Comparison of ENCODE assay signal across 9 cellular contexts in the genomic region with DNA sequence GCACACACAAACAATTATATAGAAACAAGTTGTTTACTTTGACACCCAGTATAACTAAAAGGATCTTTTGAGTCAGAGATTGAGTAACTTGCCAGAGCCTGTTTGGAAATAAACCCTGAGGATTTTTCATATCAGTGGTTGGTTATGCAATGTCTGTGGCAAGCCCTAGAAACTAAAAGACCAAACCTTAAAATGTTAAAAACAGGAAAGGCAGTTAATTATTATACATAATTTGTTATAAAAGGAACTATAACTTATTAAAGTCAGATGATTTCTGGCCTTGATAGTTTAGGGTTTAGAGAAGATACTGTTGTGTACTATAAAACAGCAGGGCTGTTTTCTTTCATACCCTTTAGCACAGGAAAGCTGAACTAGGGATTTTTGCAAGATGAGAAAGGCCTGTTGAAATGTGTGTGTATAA. TPM values are rescaled to one million over a fixed set of nuclear protein-coding genes. Genes with fewer than 3 reads are reported as not detected.
DNase-seq lines count a peak whose midpoint lies in the region; ATAC-seq and TF ChIP-seq lines count a peak whose summit lies in the region.
"Had no signal": no experiment of that assay in that cellular context is flagged by ENCODE, and none has a peak within 500 bp of the region (broad histone marks: within the 10 kb centered on the region; RNA-seq: fewer than 3 reads in every experiment).

No MANE protein-coding gene starts in this region.

- H3K27me3 ChIP-seq in mammary epithelial cell (ENCODE audit: insufficient read depth, low read length) (no peaks in the 10 kb centered on the region), neuronal stem cell (ENCODE audit: control insufficient read depth in 3 of 3, insufficient read depth in 3 of 3, low read depth in 1 of 3, low read length in 3 of 3) (no peaks in the 10 kb centered on the region)

- peaks cover 11% of the 10 kb centered on the region for H3K79me2 ChIP-seq in mammary epithelial cell (ENCODE audit: insufficient read depth, low read length)

- H2BK120ac ChIP-seq in neuronal stem cell (ENCODE audit: low read depth, low read length), result no peak overlapping the region

- CTCF ChIA-PET in mammary epithelial cell (lab: Charles Lee; ENCODE audit: low non-redundant PET) (no interaction called here), Calu3 (lab: Charles Lee) (no interaction called here)

- peaks cover 12% of the 10 kb centered on the region for H3K36me3 Mint-ChIP-seq in natural killer cell treated with Interleukin-12 subunit alpha and Interleukin-12 subunit beta and Interleukin-15 and Interleukin-18, amount 100 ng/mL, for 72 hours
- H3K36me3 Mint-ChIP-seq in natural killer cell, result no peaks in the 10 kb centered on the region
- peaks cover under 1% of the 10 kb centered on the region for H3K36me3 Mint-ChIP-seq in Calu3 (ENCODE audit: insufficient read depth, unreplicated experiment)

- dilution Hi-C loops in mammary epithelial cell (cut with HindIII; ENCODE audit: low sequenced_read_pairs), result no loop called here

- H3K14ac ChIP-seq in neuronal stem cell (ENCODE audit: low read length), result no peak overlapping the region

- H3K9me3 ChIP-seq in mammary epithelial cell (replicated peaks; ENCODE audit: insufficient read depth, low read length), result no peaks in the 10 kb centered on the region
- peaks cover 0 to 3% of the 10 kb centered on the region in 2 donors for H3K9me3 ChIP-seq in neuronal stem cell (replicated peaks in 1 of 2; ENCODE audit: control insufficient read depth in 2 of 2, insufficient read depth in 1 of 2, low read depth in 1 of 2, low read length in 2 of 2)

- H3K9ac ChIP-seq in mammary epithelial cell (ENCODE audit: insufficient read depth, low read length) (no peak overlapping the region), neuronal stem cell (ENCODE audit: low read depth, low read length, poor library complexity) (no peak overlapping the region)

- H4K91ac ChIP-seq in neuronal stem cell (ENCODE audit: low read depth, low read length, poor library complexity), result no peak overlapping the region

- H3K4me3 Mint-ChIP-seq in natural killer cell treated with Interleukin-12 subunit alpha and Interleukin-12 subunit beta and Interleukin-15 and Interleukin-18, amount 100 ng/mL, for 72 hours, result peak overlapping the region; percentile 36
- no peak overlapping the region for H3K4me3 Mint-ChIP-seq in natural killer cell
- no peak overlapping the region for H3K4me3 Mint-ChIP-seq in Calu3 (ENCODE audit: low read depth, unreplicated experiment)

- H3K23ac ChIP-seq in neuronal stem cell (ENCODE audit: low read depth, low read length, poor library complexity), result no peak overlapping the region

- DNase-seq in natural killer cell treated with Interleukin-12 subunit alpha and Interleukin-12 subunit beta and Interleukin-15 and Interleukin-18, amount 100 ng/mL, for 72 hours (ENCODE audit: low spot score), result no peak
- DNase-seq in natural killer cell (no peak), mammary epithelial cell (peak; percentile 82), kidney tubule cell (ENCODE audit: low spot score) (peak; percentile 43), GM10266 (ENCODE audit: extremely low spot score) (no peak), GDM1 (lab: John Stamatoyannopoulos, UW) (no peak), neuronal stem cell (ENCODE audit: low spot score) (no peak), Calu3 (no peak)

- H2AFZ ChIP-seq in mammary epithelial cell (ENCODE audit: low read depth, low read length) (no peak overlapping the region), neuronal stem cell (ENCODE audit: low read length) (no peak overlapping the region)

- no peaks in the 10 kb centered on the region for H4K20me1 ChIP-seq in mammary epithelial cell (ENCODE audit: insufficient read depth, low read length)

- TF ChIP-seq CTCF in natural killer cell (IDR thresholded peaks at IDR 0.05) (no peak), mammary epithelial cell (conservative IDR thresholded peaks at IDR 0.05 in 1 of 2, IDR thresholded peaks at IDR 0.05 in 1 of 2; ENCODE audit: extremely low read depth in 1 of 2, insufficient read depth in 1 of 2, low read depth in 1 of 2, low read length in 2 of 2) (no peak), GM10266 (IDR thresholded peaks at IDR 0.05; ENCODE audit: control insufficient read depth, insufficient read depth, low read depth, missing control alignments) (no peak), Calu3 (IDR thresholded peaks at IDR 0.05; ENCODE audit: unreplicated experiment) (no peak)

- H3K4me1 Mint-ChIP-seq in natural killer cell treated with Interleukin-12 subunit alpha and Interleukin-12 subunit beta and Interleukin-15 and Interleukin-18, amount 100 ng/mL, for 72 hours (ENCODE audit: low read depth in 2 of 2), result peaks cover 6 to 16% of the 10 kb centered on the region in 2 donors
- H3K4me1 Mint-ChIP-seq in natural killer cell, result no peaks in the 10 kb centered on the region
- no peaks in the 10 kb centered on the region for H3K4me1 Mint-ChIP-seq in Calu3 (ENCODE audit: low read depth, unreplicated experiment)

- no peak overlapping the region for H2BK15ac ChIP-seq in neuronal stem cell (ENCODE audit: low read length)

- intact Hi-C loops in natural killer cell (cut with micrococcal nuclease), result no loop called here
- intact Hi-C loops in mammary epithelial cell (cut with micrococcal nuclease), result no loop called here
- intact Hi-C loops in Calu3 (cut with micrococcal nuclease; ENCODE audit: unreplicated experiment), result no loop called here

- H3K4me2 ChIP-seq in mammary epithelial cell (ENCODE audit: insufficient read depth, low read depth, low read length), result peak overlapping the region; percentile 41
- H3K4me2 ChIP-seq in neuronal stem cell (ENCODE audit: insufficient read depth, low read length, poor library complexity, severe bottlenecking), result no peak overlapping the region

- no peaks in the 10 kb centered on the region for H3K9me3 Mint-ChIP-seq in natural killer cell treated with Interleukin-12 subunit alpha and Interleukin-12 subunit beta and Interleukin-15 and Interleukin-18, amount 100 ng/mL, for 72 hours
- H3K9me3 Mint-ChIP-seq in natural killer cell (no peaks in the 10 kb centered on the region), Calu3 (ENCODE audit: low read depth, unreplicated experiment) (no peaks in the 10 kb centered on the region)

- H2AK5ac ChIP-seq in neuronal stem cell (ENCODE audit: low read depth, low read length), result no peak overlapping the region

- no peak overlapping the region for H4K8ac ChIP-seq in neuronal stem cell (ENCODE audit: low read depth, low read length)

- H2BK5ac ChIP-seq in neuronal stem cell (ENCODE audit: low read length), result no peak overlapping the region

- H3K79me1 ChIP-seq in neuronal stem cell (ENCODE audit: low read depth, low read length), result peaks cover 1% of the 10 kb centered on the region

- peak overlapping the region; percentile 74 to 90 for H3K27ac Mint-ChIP-seq in natural killer cell treated with Interleukin-12 subunit alpha and Interleukin-12 subunit beta and Interleukin-15 and Interleukin-18, amount 100 ng/mL, for 72 hours
- H3K27ac Mint-ChIP-seq in natural killer cell (peak overlapping the region in 1 of 2 donors; percentile 61), Calu3 (ENCODE audit: unreplicated experiment) (no peak overlapping the region)

- no peak overlapping the region for H3K4ac ChIP-seq in neuronal stem cell (ENCODE audit: low read length)

- peak; percentile 65 to 78 for ATAC-seq in natural killer cell treated with Interleukin-12 subunit alpha and Interleukin-12 subunit beta and Interleukin-15 and Interleukin-18, amount 100 ng/mL, for 72 hours
- ATAC-seq in natural killer cell, result no peak

- no peak overlapping the region for H2BK12ac ChIP-seq in neuronal stem cell (ENCODE audit: low read length)

- H3K27me3 Mint-ChIP-seq in natural killer cell treated with Interleukin-12 subunit alpha and Interleukin-12 subunit beta and Interleukin-15 and Interleukin-18, amount 100 ng/mL, for 72 hours, result no peaks in the 10 kb centered on the region
- H3K27me3 Mint-ChIP-seq in natural killer cell (ENCODE audit: low read depth in 2 of 2) (no peaks in the 10 kb centered on the region), Calu3 (ENCODE audit: unreplicated experiment) (no peaks in the 10 kb centered on the region)

- H3K4me1 ChIP-seq in mammary epithelial cell (ENCODE audit: insufficient read depth, low read length) (peaks cover 11% of the 10 kb centered on the region), neuronal stem cell (ENCODE audit: control insufficient read depth in 2 of 2, insufficient read depth in 1 of 2, low read depth in 1 of 2, low read length in 2 of 2) (peaks cover 0 to 3% of the 10 kb centered on the region in 2 donors)

- H3K27ac ChIP-seq in mammary epithelial cell (ENCODE audit: insufficient read depth, low read depth, low read length), result peak overlapping the region; percentile 51
- no peak overlapping the region for H3K27ac ChIP-seq in neuronal stem cell (replicated peaks; ENCODE audit: low read length)
- H3K27ac ChIP-seq: C4-2B had no signal

- H3K4me3 ChIP-seq in mammary epithelial cell (replicated peaks in 1 of 3; ENCODE audit: insufficient read depth in 1 of 3, low read depth in 2 of 3, low read length in 3 of 3), result no peak overlapping the region
- no peak overlapping the region for H3K4me3 ChIP-seq in neuronal stem cell (ENCODE audit: low read length in 2 of 2)

- BruUV-seq in mammary epithelial cell (replicated peaks; lab: Mats Ljungman, UMichigan) (no TSS peak), Calu3 (replicated peaks; lab: Mats Ljungman, UMichigan) (no TSS peak)

- H3K36me3 ChIP-seq in mammary epithelial cell (ENCODE audit: insufficient read depth, low read length), result peaks cover 1% of the 10 kb centered on the region
- H3K36me3 ChIP-seq in neuronal stem cell (replicated peaks in 1 of 2; ENCODE audit: control insufficient read depth in 2 of 2, insufficient read depth in 2 of 2, low read length in 2 of 2), result peaks cover 5 to 73% of the 10 kb centered on the region in 2 donors

- H3K18ac ChIP-seq in neuronal stem cell (ENCODE audit: low read length), result no peak overlapping the region

- in situ Hi-C loops in mammary epithelial cell (cut with MboI; ENCODE audit: low sequenced_read_pairs in 2 of 2), result no loop called here

RNA-seq across cellular contexts. Expression of a gene that starts 44.1 kb away (rescaled TPM):
- 10 to 100 TPM; 39.5 to 64.0 TPM for total RNA-seq in natural killer cell treated with Interleukin-12 subunit alpha and Interleukin-12 subunit beta and Interleukin-15 and Interleukin-18, amount 100 ng/mL, for 72 hours
- total RNA-seq in natural killer cell (10 to 100 TPM; 47.1 to 62.6 (median 55.2) TPM), mammary epithelial cell (10 to 100 TPM; 60.4 to 69.8 TPM), Calu3 (2022) (68.3 and 69.5 TPM in 2 replicates)
- 12.6 TPM for polyA plus RNA-seq in mammary epithelial cell
- polyA minus RNA-seq in mammary epithelial cell, result 168 TPM
- 43.0 TPM for polyA plus RNA-seq in neuronal stem cell (2013, experiment 1 of 2)
- 44.1 TPM for polyA plus RNA-seq in neuronal stem cell (2013, experiment 2 of 2)

RNA-seq across cellular contexts. Expression of a gene that starts 56.9 kb away (rescaled TPM):
- total RNA-seq in natural killer cell treated with Interleukin-12 subunit alpha and Interleukin-12 subunit beta and Interleukin-15 and Interleukin-18, amount 100 ng/mL, for 72 hours, result under 1 TPM; 0.17 to 0.47 TPM
- total RNA-seq in natural killer cell, result under 1 TPM; 0.24 to 0.70 (median 0.34) TPM
- total RNA-seq in mammary epithelial cell, result 10 to 100 TPM in 1 of 2 donors, 1 to 10 TPM in 1; 6.0 to 15.0 TPM
- polyA plus RNA-seq in mammary epithelial cell, result 5.3 TPM
- polyA minus RNA-seq in mammary epithelial cell, result 1.8 TPM
- 15.1 TPM for polyA plus RNA-seq in neuronal stem cell (2013, experiment 1 of 2)
- polyA plus RNA-seq in neuronal stem cell (2013, experiment 2 of 2), result 15.7 TPM
- 0.17 and 0.59 TPM in 2 replicates for total RNA-seq in Calu3 (2022)

Comparison
In these comparisons a context has a peak if more than half of its experiments do, and no peak if none do; other contexts are left out.
1. ATAC-seq: peak in natural killer cell treated with Interleukin-12 subunit alpha and Interleukin-12 subunit beta and Interleukin-15 and Interleukin-18, amount 100 ng/mL, for 72 hours (2 of 2); none in natural killer cell (0 of 3).
2. DNase-seq: peak in mammary epithelial cell (single experiment) and kidney tubule cell (single experiment); none in natural killer cell treated with Interleukin-12 subunit alpha and Interleukin-12 subunit beta and Interleukin-15 and Interleukin-18, amount 100 ng/mL, for 72 hours (single experiment), natural killer cell (single experiment), GM10266 (single experiment), GDM1 (single experiment), neuronal stem cell (single experiment) and Calu3 (single experiment).